In the genomic region with DNA sequence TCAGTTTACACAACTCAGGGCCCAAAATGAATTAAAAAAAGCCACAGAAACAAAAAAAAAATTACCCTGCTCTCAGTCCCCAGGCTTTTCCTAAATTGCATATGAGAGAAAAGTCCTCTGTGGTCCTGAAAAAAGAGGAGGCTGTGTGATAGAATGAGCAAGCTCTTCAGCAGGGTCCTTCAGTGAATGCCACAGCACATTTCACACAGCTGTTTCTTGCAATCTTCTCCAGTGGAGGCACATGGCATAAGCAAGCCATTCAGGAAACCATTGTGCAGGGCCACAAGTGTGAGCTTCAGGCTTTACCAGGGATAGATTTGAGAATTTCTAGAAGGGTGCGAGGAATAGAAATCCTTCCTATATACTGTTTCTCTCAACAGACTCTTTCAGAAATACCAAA, we compare ENCODE assay signal across 30 cellular contexts.
"Had no signal": no experiment of that assay in that cellular context is flagged by ENCODE, and none has a peak within 500 bp of the region (broad histone marks: within the 10 kb centered on the region; RNA-seq: fewer than 3 reads in every experiment).

No MANE protein-coding gene starts in this region.

- ATAC-seq: activated CD8-positive, alpha-beta T cell treated with anti-CD3 and anti-CD28 coated beads, Interleukin-2, amount 10 ng/mL, durations not matched to agents 7 days and 5 days; body of pancreas; Panc1; WTC11 had no signal

- H3K4me3 ChIP-seq: ascending aorta, body of pancreas, SJSA1 had no signal

- H3K9me3 Mint-ChIP-seq: activated naive CD4-positive, alpha-beta T cell treated with anti-CD3 and anti-CD28 coated beads, Interleukin-2, amount 50 U/mL, for 24 hours; activated T-cell treated with anti-CD3 and anti-CD28 coated beads, Interleukin-2, amount 50 U/mL, for 24 hours; activated T-helper 1 cell treated with anti-CD3 and anti-CD28 coated beads, Interleukin-12 subunit alpha, Interleukin-12 subunit beta, Interleukin-2, Interleukin-4 antibody, amounts not matched to agents 30 ng/mL and 10 ng/mL and 1 ng/mL, durations not matched to agents 14 hours and 24 hours and 36 hours; T-helper 1 cell treated with Interleukin-12 subunit alpha and Interleukin-12 subunit beta and Interleukin-4 antibody, amounts not matched to agents 30 μg/mL and 1 μg/mL, for 36 hours; WTC11 had no signal

- H3K4me1 Mint-ChIP-seq: activated naive CD4-positive, alpha-beta T cell treated with anti-CD3 and anti-CD28 coated beads, Interleukin-2, amount 50 U/mL, for 24 hours had no signal

- H3K27ac Mint-ChIP-seq: activated CD8-positive, alpha-beta T cell treated with anti-CD3 and anti-CD28 coated beads, Interleukin-2, amount 10 ng/mL, durations not matched to agents 7 days and 5 days; activated naive CD4-positive, alpha-beta T cell treated with anti-CD3 and anti-CD28 coated beads, Interleukin-2, amount 50 U/mL, for 24 hours; activated T-cell treated with anti-CD3 and anti-CD28 coated beads, Interleukin-2, amount 50 U/mL, for 24 hours; activated T-helper 1 cell treated with anti-CD3 and anti-CD28 coated beads, Interleukin-12 subunit alpha, Interleukin-12 subunit beta, Interleukin-2, Interleukin-4 antibody, amounts not matched to agents 30 ng/mL and 10 ng/mL and 1 ng/mL, durations not matched to agents 14 hours and 24 hours and 36 hours; T-helper 1 cell treated with Interleukin-12 subunit alpha and Interleukin-12 subunit beta and Interleukin-4 antibody, amounts not matched to agents 30 μg/mL and 1 μg/mL, for 36 hours; WTC11 had no signal

- H3K36me3 Mint-ChIP-seq: activated naive CD4-positive, alpha-beta T cell treated with anti-CD3 and anti-CD28 coated beads, Interleukin-2, amount 50 U/mL, for 24 hours had no signal

- H3K27me3 ChIP-seq: ascending aorta, body of pancreas, SJSA1 had no signal

- H3K36me3 ChIP-seq: ascending aorta, SJSA1 had no signal

- DNase-seq: activated CD4-positive, alpha-beta T cell treated with anti-CD3 and anti-CD28 coated beads for 48 hours; activated CD4-positive, alpha-beta T cell treated with anti-CD3 and anti-CD28 coated beads, Interleukin-2, amount 50 U/mL, for 4 hours; activated CD4-positive, CD25-positive, alpha-beta regulatory T cell treated with anti-CD3 and anti-CD28 coated beads, Interleukin-2, amount 50 U/mL, for 72 hours; activated CD8-positive, alpha-beta memory T cell treated with anti-CD3 and anti-CD28 coated beads, Interleukin-2, amount 50 U/mL, for 48 hours; activated CD8-positive, alpha-beta T cell treated with anti-CD3 and anti-CD28 coated beads, Interleukin-2, amount 10 ng/mL, durations not matched to agents 7 days and 5 days; activated effector memory CD4-positive, alpha-beta T cell treated with Interleukin-2 at 50 U/mL for 16 hours; activated naive CD4-positive, alpha-beta T cell; activated T-cell treated with anti-CD3 and anti-CD28 coated beads, Interleukin-2, amount 50 U/mL, for 24 hours; amniotic stem cell; body of pancreas; central memory CD4-positive, alpha-beta T cell; KBM-7; NCI-H1048; NCI-H146; NCI-H187 treated with DMSO at 0.1 percent for 48 hours; NCI-H2081 treated with DMSO at 0.1 percent for 48 hours; NCI-H345; NCI-H510A; NCI-H526 treated with DMSO at 0.1 percent for 48 hours; NK-92 treated with Interleukin-12 subunit alpha and Interleukin-12 subunit beta, amount 100 ng/mL, for 24 hours; OCI-M1; Right ventricle myocardium superior; SW 1271 had no signal

- H3K4me3 Mint-ChIP-seq: activated CD8-positive, alpha-beta T cell treated with anti-CD3 and anti-CD28 coated beads, Interleukin-2, amount 10 ng/mL, durations not matched to agents 7 days and 5 days; activated naive CD4-positive, alpha-beta T cell treated with anti-CD3 and anti-CD28 coated beads, Interleukin-2, amount 50 U/mL, for 24 hours; activated T-cell treated with anti-CD3 and anti-CD28 coated beads, Interleukin-2, amount 50 U/mL, for 24 hours; activated T-helper 1 cell treated with anti-CD3 and anti-CD28 coated beads, Interleukin-12 subunit alpha, Interleukin-12 subunit beta, Interleukin-2, Interleukin-4 antibody, amounts not matched to agents 30 ng/mL and 10 ng/mL and 1 ng/mL, durations not matched to agents 14 hours and 24 hours and 36 hours; T-helper 1 cell treated with Interleukin-12 subunit alpha and Interleukin-12 subunit beta and Interleukin-4 antibody, amounts not matched to agents 30 μg/mL and 1 μg/mL, for 36 hours; WTC11 had no signal

- H3K9me3 ChIP-seq: ascending aorta, body of pancreas, SJSA1 had no signal

- H3K27me3 Mint-ChIP-seq: activated naive CD4-positive, alpha-beta T cell treated with anti-CD3 and anti-CD28 coated beads, Interleukin-2, amount 50 U/mL, for 24 hours; activated T-cell treated with anti-CD3 and anti-CD28 coated beads, Interleukin-2, amount 50 U/mL, for 24 hours had no signal

- H3K4me1 ChIP-seq: ascending aorta had no signal
